8 cellular contexts compared by ENCODE assay signal in genomic region chr11:73184953-73185671, GRCh38. TPM values are rescaled to one million over a fixed set of nuclear protein-coding genes. Genes with fewer than 3 reads are reported as not detected.
DNase-seq lines count a peak whose midpoint lies in the region; ATAC-seq, FAIRE-seq and TF ChIP-seq lines count a peak whose summit lies in the region.

No MANE protein-coding gene starts in this region.

- FAIRE-seq in D721Med (lab: Jason Lieb, UNC): no peak

- no peaks in the 10 kb centered on the region for H3K36me3 Mint-ChIP-seq in activated T-helper 1 cell treated with anti-CD3 and anti-CD28 coated beads, Interleukin-12 subunit alpha, Interleukin-12 subunit beta, Interleukin-2, Interleukin-4 antibody, amounts not matched to agents 30 ng/mL and 10 ng/mL and 1 ng/mL, durations not matched to agents 14 hours and 24 hours and 36 hours (ENCODE audit: low read depth)
- no peaks in the 10 kb centered on the region for H3K36me3 Mint-ChIP-seq in neural progenitor cell

- peaks cover 13% of the 10 kb centered on the region for H3K4me1 Mint-ChIP-seq in activated T-helper 1 cell treated with anti-CD3 and anti-CD28 coated beads, Interleukin-12 subunit alpha, Interleukin-12 subunit beta, Interleukin-2, Interleukin-4 antibody, amounts not matched to agents 30 ng/mL and 10 ng/mL and 1 ng/mL, durations not matched to agents 14 hours and 24 hours and 36 hours (ENCODE audit: low read depth)
- H3K4me1 Mint-ChIP-seq in neural progenitor cell: no peaks in the 10 kb centered on the region

- TF ChIP-seq POLR2A in thyroid gland (IDR thresholded peaks at IDR 0.05): no peak

- intact Hi-C loops in activated T-helper 1 cell treated with anti-CD3 and anti-CD28 coated beads, Interleukin-12 subunit alpha, Interleukin-12 subunit beta, Interleukin-2, Interleukin-4 antibody, amounts not matched to agents 30 ng/mL and 10 ng/mL and 1 ng/mL, durations not matched to agents 14 hours and 24 hours and 36 hours (cut with micrococcal nuclease): loop anchor here (1.0 to 2.0 kb wide), 4 partner anchors 57 to 462 kb away; no protein-coding TSS in a partner anchor
- intact Hi-C loops in thyroid gland (cut with DNase I): loop anchor here (2.0 to 5.0 kb wide), 2 partner anchors 52 to 104 kb away; no protein-coding TSS in a partner anchor

- 31 to 53% methylated on average over 13 to 14 of the region's 18 CpGs for WGBS in thyroid gland, 2 donors

- H3K9me3 ChIP-seq in neural progenitor cell (ENCODE audit: low read depth): no peaks in the 10 kb centered on the region
- no peaks in the 10 kb centered on the region for H3K9me3 ChIP-seq in thyroid gland

- H3K4me3 ChIP-seq in fibroblast of pulmonary artery (replicated peaks; ENCODE audit: low read depth, low read length) (no peak overlapping the region), neural progenitor cell (no peak overlapping the region), thyroid gland (replicated peaks in 1 of 3) (no peak overlapping the region)

- no peak overlapping the region for H3K4me2 ChIP-seq in neural progenitor cell

- ATAC-seq in HG03442 (IDR thresholded peaks at IDR 0.05; ENCODE audit: unreplicated experiment): no peak

- H3K27ac Mint-ChIP-seq in activated T-helper 1 cell treated with anti-CD3 and anti-CD28 coated beads, Interleukin-12 subunit alpha, Interleukin-12 subunit beta, Interleukin-2, Interleukin-4 antibody, amounts not matched to agents 30 ng/mL and 10 ng/mL and 1 ng/mL, durations not matched to agents 14 hours and 24 hours and 36 hours: no peak overlapping the region
- no peak overlapping the region for H3K27ac Mint-ChIP-seq in neural progenitor cell

- H3K9ac ChIP-seq in neural progenitor cell: no peak overlapping the region

- peaks cover 21% of the 10 kb centered on the region for H3K27me3 Mint-ChIP-seq in activated T-helper 1 cell treated with anti-CD3 and anti-CD28 coated beads, Interleukin-12 subunit alpha, Interleukin-12 subunit beta, Interleukin-2, Interleukin-4 antibody, amounts not matched to agents 30 ng/mL and 10 ng/mL and 1 ng/mL, durations not matched to agents 14 hours and 24 hours and 36 hours (ENCODE audit: insufficient read depth)
- H3K27me3 Mint-ChIP-seq in neural progenitor cell (ENCODE audit: insufficient read depth, low read depth): peaks cover 2% of the 10 kb centered on the region

- no peaks in the 10 kb centered on the region for H4K20me1 ChIP-seq in neural progenitor cell (ENCODE audit: low read depth)

- H3F3A ChIP-seq in neural progenitor cell (ENCODE audit: low read depth): no peaks in the 10 kb centered on the region

- H3K27me3 ChIP-seq in neural progenitor cell: no peaks in the 10 kb centered on the region
- H3K27me3 ChIP-seq in thyroid gland: no peaks in the 10 kb centered on the region

- peak overlapping the region; percentile 81 for H2AFZ ChIP-seq in neural progenitor cell (replicated peaks)

- DNase-seq in D721Med (ENCODE audit: insufficient read length, low spot score) (peak; percentile 51), HT1080 (ENCODE audit: low read depth) (peak; percentile 83), RKO (ENCODE audit: low spot score) (peak; percentile 53), fibroblast of pulmonary artery (ENCODE audit: low read depth) (peak; percentile 62), neural progenitor cell (ENCODE audit: low spot score) (peak; percentile 68), thyroid gland (peak; percentile 77 to 81)
- peak; percentile 40 for DNase-seq in activated T-helper 1 cell treated with anti-CD3 and anti-CD28 coated beads, Interleukin-12 subunit alpha, Interleukin-12 subunit beta, Interleukin-2, Interleukin-4 antibody, amounts not matched to agents 30 ng/mL and 10 ng/mL and 1 ng/mL, durations not matched to agents 14 hours and 24 hours and 36 hours (ENCODE audit: low spot score)

- H3K4me3 Mint-ChIP-seq in activated T-helper 1 cell treated with anti-CD3 and anti-CD28 coated beads, Interleukin-12 subunit alpha, Interleukin-12 subunit beta, Interleukin-2, Interleukin-4 antibody, amounts not matched to agents 30 ng/mL and 10 ng/mL and 1 ng/mL, durations not matched to agents 14 hours and 24 hours and 36 hours: no peak overlapping the region
- H3K4me3 Mint-ChIP-seq in neural progenitor cell: no peak overlapping the region

- H3K9me3 Mint-ChIP-seq in activated T-helper 1 cell treated with anti-CD3 and anti-CD28 coated beads, Interleukin-12 subunit alpha, Interleukin-12 subunit beta, Interleukin-2, Interleukin-4 antibody, amounts not matched to agents 30 ng/mL and 10 ng/mL and 1 ng/mL, durations not matched to agents 14 hours and 24 hours and 36 hours: no peaks in the 10 kb centered on the region
- no peaks in the 10 kb centered on the region for H3K9me3 Mint-ChIP-seq in neural progenitor cell

- no peaks in the 10 kb centered on the region for H3K4me1 ChIP-seq in neural progenitor cell
- H3K4me1 ChIP-seq in thyroid gland: peaks cover 12 to 18% of the 10 kb centered on the region in 2 donors

- TF ChIP-seq CTCF in D721Med (IDR thresholded peaks at IDR 0.05; ENCODE audit: insufficient read depth, missing control alignments): peak; percentile 95
- peak; percentile 99 for TF ChIP-seq CTCF in fibroblast of pulmonary artery (IDR thresholded peaks at IDR 0.05; ENCODE audit: low read length, missing control alignments)
- peak; percentile 82 for TF ChIP-seq CTCF in neural progenitor cell (IDR thresholded peaks at IDR 0.05)
- TF ChIP-seq CTCF in thyroid gland (IDR thresholded peaks at IDR 0.05): peak; percentile 78 to 97 (median 92)

- H3K79me2 ChIP-seq in neural progenitor cell (ENCODE audit: low read depth): no peaks in the 10 kb centered on the region

- H3K36me3 ChIP-seq in neural progenitor cell (no peaks in the 10 kb centered on the region), thyroid gland (no peaks in the 10 kb centered on the region)

- H3K27ac ChIP-seq in neural progenitor cell (no peak overlapping the region), thyroid gland (peak overlapping the region in 2 of 3 donors; percentile 19 to 27)

RNA-seq across cellular contexts. Expression of gene P2RY2, which starts 33.0 kb away (rescaled TPM):
- 0.05 TPM in 1 of 2 replicates, not detected in the other for total RNA-seq in HT1080 (2014; rRNA removed; shearing (Covaris generic))
- not detected in 2 replicates for polyA plus RNA-seq in HT1080 (2015; cell fraction: cytosol; rRNA removed)
- polyA plus RNA-seq in HT1080 (2015; cell fraction: nucleus; rRNA removed): 0.07 TPM in 2 replicates
- total RNA-seq in activated T-helper 1 cell treated with anti-CD3 and anti-CD28 coated beads, Interleukin-12 subunit alpha, Interleukin-12 subunit beta, Interleukin-2, Interleukin-4 antibody, amounts not matched to agents 30 ng/mL and 10 ng/mL and 1 ng/mL, durations not matched to agents 14 hours and 24 hours and 36 hours: not detected in 2 replicates
- total RNA-seq in neural progenitor cell (ENCODE audit: low replicate concordance) (0.45 and 0.84 TPM in 2 replicates), thyroid gland (10 to 100 TPM; 29.3 to 38.1 (median 37.7) TPM)

RNA-seq across cellular contexts. Expression of gene FCHSD2, which starts 43.0 kb away (rescaled TPM):
- total RNA-seq in HT1080 (2014; rRNA removed; shearing (Covaris generic)): 4.4 and 5.6 TPM in 2 replicates
- polyA plus RNA-seq in HT1080 (2015; cell fraction: cytosol; rRNA removed): 19.3 and 23.9 TPM in 2 replicates
- 19.2 and 21.3 TPM in 2 replicates for polyA plus RNA-seq in HT1080 (2015; cell fraction: nucleus; rRNA removed)
- 23.4 and 27.7 TPM in 2 replicates for total RNA-seq in activated T-helper 1 cell treated with anti-CD3 and anti-CD28 coated beads, Interleukin-12 subunit alpha, Interleukin-12 subunit beta, Interleukin-2, Interleukin-4 antibody, amounts not matched to agents 30 ng/mL and 10 ng/mL and 1 ng/mL, durations not matched to agents 14 hours and 24 hours and 36 hours
- 15.6 and 22.2 TPM in 2 replicates for total RNA-seq in neural progenitor cell (ENCODE audit: low replicate concordance)
- 10 to 100 TPM; 13.5 to 21.7 (median 16.9) TPM for total RNA-seq in thyroid gland

Comparison
In these comparisons a context has a peak if more than half of its experiments do, and no peak if none do; other contexts are left out.
1. RNA of gene P2RY2, which starts 33.0 kb away (total RNA-seq): 29.3 to 38.1 TPM in thyroid gland; 0.45 to 0.84 TPM in neural progenitor cell, 0.05 TPM in HT1080 and not detected in activated T-helper 1 cell treated with anti-CD3 and anti-CD28 coated beads, Interleukin-12 subunit alpha, Interleukin-12 subunit beta, Interleukin-2, Interleukin-4 antibody, amounts not matched to agents 30 ng/mL and 10 ng/mL and 1 ng/mL, durations not matched to agents 14 hours and 24 hours and 36 hours; every median in the first group is over 10 times any median in the second.
2. Peak in every context shown above with its lines, with median percentiles within 50 percentile points of each other: DNase-seq and CTCF ChIP-seq.